ENCODE assay signal across 8 cellular contexts in the genomic region with DNA sequence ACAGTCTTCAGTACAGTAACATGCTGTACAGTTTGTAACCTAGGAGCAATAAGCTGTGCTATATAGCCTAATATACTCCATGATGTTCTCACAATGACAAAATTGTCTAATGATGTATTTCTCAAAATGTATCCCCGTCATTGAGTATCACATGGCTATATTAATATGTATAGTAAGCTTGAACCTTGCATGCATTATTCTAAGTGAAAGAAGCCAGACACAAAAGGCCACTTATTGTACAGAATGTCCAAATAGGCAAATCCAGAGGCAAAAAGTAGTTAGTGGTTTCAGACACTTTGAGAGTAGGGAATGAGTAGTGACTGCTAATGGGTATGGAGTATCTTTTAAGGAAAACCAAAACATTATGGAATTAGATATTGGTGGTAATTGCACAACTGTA.
"Had no signal": no experiment of that assay in that cellular context is flagged by ENCODE, and none has a peak within 500 bp of the region (broad histone marks: within the 10 kb centered on the region; RNA-seq: fewer than 3 reads in every experiment).

No MANE protein-coding gene starts in this region.

- ATAC-seq: GM23338, HCT116 had no signal

- DNase-seq: GM23248, GOT3, H7, H9, HCEC 1CT, HFFc6 had no signal
